In the genomic region with DNA sequence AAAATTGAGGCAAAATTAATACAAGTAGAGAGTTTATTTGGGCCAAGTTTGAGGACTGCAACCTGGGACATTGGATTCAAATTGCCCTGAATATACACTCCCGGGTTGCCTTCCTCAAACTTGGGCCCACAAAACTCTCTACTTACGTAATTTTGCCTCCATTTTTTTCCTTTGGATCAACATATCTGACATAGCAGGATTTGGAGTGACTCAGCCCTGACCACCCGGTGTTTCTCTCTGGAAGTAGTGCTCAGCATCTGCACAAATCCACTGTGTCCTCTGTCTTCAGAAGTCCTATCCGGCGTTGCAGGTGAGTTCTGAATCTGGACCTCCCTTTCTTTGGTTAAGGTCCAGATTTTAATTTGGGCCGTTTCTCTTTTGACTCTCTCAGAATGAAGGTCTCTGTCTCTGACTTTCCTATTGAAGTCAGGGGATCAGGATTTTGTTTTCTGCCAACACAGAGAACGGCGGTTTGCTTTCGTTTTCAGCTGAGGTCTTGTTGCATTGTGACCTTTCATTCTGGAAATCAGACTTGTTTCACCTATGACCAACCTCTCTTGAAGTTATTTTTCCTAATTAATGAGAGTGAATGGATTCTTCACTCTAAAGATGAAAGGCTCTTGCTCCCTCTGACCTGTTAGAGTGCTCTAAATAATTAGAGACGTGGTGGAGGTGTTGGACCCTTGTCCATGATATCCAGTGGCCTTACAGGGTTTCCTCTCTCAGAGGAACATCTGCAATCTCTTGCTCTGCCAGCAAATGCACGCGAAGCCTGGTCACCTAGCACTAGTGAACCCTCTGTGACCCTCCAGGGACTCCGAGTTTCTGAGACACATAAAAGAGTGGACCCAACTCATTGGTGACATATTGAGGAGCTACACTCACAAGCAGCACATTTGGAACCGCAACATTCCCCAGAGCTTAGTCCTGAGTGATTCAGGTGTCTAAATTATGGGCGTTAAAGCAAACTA, we compare ENCODE assay signal across 1 cellular context.
A peak's percentile ranks its signal among the peaks of the same experiment; 100 is the strongest.
TF ChIP-seq lines count a peak whose summit lies in the region.

No MANE protein-coding gene starts in this region.

TF ChIP-seq in HepG2, 621 proteins besides CTCF, POLR2A, EP300 and RAD21 (continued from another document):
- TF ChIP-seq, protein P1, sequence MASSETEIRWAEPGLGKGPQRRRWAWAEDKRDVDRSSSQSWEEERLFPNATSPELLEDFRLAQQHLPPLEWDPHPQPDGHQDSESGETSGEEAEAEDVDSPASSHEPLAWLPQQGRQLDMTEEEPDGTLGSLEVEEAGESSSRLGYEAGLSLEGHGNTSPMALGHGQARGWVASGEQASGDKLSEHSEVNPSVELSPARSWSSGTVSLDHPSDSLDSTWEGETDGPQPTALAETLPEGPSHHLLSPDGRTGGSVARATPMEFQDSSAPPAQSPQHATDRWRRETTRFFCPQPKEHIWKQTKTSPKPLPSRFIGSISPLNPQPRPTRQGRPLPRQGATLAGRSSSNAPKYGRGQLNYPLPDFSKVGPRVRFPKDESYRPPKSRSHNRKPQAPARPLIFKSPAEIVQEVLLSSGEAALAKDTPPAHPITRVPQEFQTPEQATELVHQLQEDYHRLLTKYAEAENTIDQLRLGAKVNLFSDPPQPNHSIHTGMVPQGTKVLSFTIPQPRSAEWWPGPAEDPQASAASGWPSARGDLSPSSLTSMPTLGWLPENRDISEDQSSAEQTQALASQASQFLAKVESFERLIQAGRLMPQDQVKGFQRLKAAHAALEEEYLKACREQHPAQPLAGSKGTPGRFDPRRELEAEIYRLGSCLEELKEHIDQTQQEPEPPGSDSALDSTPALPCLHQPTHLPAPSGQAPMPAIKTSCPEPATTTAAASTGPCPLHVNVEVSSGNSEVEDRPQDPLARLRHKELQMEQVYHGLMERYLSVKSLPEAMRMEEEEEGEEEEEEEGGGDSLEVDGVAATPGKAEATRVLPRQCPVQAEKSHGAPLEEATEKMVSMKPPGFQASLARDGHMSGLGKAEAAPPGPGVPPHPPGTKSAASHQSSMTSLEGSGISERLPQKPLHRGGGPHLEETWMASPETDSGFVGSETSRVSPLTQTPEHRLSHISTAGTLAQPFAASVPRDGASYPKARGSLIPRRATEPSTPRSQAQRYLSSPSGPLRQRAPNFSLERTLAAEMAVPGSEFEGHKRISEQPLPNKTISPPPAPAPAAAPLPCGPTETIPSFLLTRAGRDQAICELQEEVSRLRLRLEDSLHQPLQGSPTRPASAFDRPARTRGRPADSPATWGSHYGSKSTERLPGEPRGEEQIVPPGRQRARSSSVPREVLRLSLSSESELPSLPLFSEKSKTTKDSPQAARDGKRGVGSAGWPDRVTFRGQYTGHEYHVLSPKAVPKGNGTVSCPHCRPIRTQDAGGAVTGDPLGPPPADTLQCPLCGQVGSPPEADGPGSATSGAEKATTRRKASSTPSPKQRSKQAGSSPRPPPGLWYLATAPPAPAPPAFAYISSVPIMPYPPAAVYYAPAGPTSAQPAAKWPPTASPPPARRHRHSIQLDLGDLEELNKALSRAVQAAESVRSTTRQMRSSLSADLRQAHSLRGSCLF (CRISPR knock-in tag; IDR thresholded peaks at IDR 0.05; ENCODE audit: borderline replicate concordance) = no peak
- TF ChIP-seq MEIS1 (CRISPR knock-in tag; IDR thresholded peaks at IDR 0.05; ENCODE audit: borderline replicate concordance) (0 out of 2 replicates have a peak, but pooled peaks have one; percentile 55), ZNF33B (CRISPR knock-in tag; IDR thresholded peaks at IDR 0.05) (no peak), MAFF (IDR thresholded peaks at IDR 0.05; ENCODE audit: low read depth, low read length) (peak; percentile 37; the same call in 1 of the 2 replicates), ZBTB38 (CRISPR knock-in tag; IDR thresholded peaks at IDR 0.05) (no peak; the same call in 1 of the 2 replicates), MAFG (CRISPR knock-in tag; IDR thresholded peaks at IDR 0.05) (0 out of 2 replicates have a peak, but pooled peaks have one; percentile 32), TGIF2 (CRISPR knock-in tag; IDR thresholded peaks at IDR 0.05) (peak; percentile 36; the same call in 1 of the 2 replicates), MYC (CRISPR knock-in tag; IDR thresholded peaks at IDR 0.05; ENCODE audit: borderline replicate concordance) (no peak), ZNF501 (CRISPR knock-in tag; IDR thresholded peaks at IDR 0.05) (peak; percentile 51; the same call in 1 of the 2 replicates), ZNF629 (CRISPR knock-in tag; conservative IDR thresholded peaks at IDR 0.05) (no peak), ZSCAN9 (CRISPR knock-in tag; IDR thresholded peaks at IDR 0.05; ENCODE audit: borderline replicate concordance) (0 out of 2 replicates have a peak, but pooled peaks have one; percentile 14), ZNF260 (CRISPR knock-in tag; IDR thresholded peaks at IDR 0.05; ENCODE audit: borderline replicate concordance, low read depth) (no peak), ZFX (CRISPR knock-in tag; IDR thresholded peaks at IDR 0.05; ENCODE audit: low read depth) (0 out of 2 replicates have a peak, but pooled peaks have one; percentile 24), PAX8 (CRISPR knock-in tag; IDR thresholded peaks at IDR 0.05; ENCODE audit: borderline replicate concordance) (no peak), GATA4 (IDR thresholded peaks at IDR 0.05; ENCODE audit: borderline replicate concordance, low read depth) (no peak), SOX6 (IDR thresholded peaks at IDR 0.05) (no peak), SOX6 (CRISPR knock-in tag; IDR thresholded peaks at IDR 0.05) (no peak)
- TF ChIP-seq, protein P2, sequence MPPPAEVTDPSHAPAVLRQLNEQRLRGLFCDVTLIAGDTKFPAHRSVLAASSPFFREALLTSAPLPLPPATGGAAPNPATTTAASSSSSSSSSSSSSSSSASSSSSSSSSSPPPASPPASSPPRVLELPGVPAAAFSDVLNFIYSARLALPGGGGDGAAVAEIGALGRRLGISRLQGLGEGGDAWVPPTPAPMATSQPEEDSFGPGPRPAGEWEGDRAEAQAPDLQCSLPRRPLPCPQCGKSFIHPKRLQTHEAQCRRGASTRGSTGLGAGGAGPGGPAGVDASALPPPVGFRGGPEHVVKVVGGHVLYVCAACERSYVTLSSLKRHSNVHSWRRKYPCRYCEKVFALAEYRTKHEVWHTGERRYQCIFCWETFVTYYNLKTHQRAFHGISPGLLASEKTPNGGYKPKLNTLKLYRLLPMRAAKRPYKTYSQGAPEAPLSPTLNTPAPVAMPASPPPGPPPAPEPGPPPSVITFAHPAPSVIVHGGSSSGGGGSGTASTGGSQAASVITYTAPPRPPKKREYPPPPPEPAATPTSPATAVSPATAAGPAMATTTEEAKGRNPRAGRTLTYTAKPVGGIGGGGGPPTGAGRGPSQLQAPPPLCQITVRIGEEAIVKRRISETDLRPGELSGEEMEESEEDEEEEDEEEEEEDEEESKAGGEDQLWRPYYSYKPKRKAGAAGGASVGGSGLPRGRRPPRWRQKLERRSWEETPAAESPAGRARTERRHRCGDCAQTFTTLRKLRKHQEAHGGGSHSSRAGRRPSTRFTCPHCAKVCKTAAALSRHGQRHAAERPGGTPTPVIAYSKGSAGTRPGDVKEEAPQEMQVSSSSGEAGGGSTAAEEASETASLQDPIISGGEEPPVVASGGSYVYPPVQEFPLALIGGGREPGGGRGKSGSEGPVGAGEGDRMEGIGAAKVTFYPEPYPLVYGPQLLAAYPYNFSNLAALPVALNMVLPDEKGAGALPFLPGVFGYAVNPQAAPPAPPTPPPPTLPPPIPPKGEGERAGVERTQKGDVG (CRISPR knock-in tag; IDR thresholded peaks at IDR 0.05; ENCODE audit: borderline replicate concordance) = 0 out of 2 replicates have a peak, but pooled peaks have one; percentile 29
- TF ChIP-seq, protein P3, sequence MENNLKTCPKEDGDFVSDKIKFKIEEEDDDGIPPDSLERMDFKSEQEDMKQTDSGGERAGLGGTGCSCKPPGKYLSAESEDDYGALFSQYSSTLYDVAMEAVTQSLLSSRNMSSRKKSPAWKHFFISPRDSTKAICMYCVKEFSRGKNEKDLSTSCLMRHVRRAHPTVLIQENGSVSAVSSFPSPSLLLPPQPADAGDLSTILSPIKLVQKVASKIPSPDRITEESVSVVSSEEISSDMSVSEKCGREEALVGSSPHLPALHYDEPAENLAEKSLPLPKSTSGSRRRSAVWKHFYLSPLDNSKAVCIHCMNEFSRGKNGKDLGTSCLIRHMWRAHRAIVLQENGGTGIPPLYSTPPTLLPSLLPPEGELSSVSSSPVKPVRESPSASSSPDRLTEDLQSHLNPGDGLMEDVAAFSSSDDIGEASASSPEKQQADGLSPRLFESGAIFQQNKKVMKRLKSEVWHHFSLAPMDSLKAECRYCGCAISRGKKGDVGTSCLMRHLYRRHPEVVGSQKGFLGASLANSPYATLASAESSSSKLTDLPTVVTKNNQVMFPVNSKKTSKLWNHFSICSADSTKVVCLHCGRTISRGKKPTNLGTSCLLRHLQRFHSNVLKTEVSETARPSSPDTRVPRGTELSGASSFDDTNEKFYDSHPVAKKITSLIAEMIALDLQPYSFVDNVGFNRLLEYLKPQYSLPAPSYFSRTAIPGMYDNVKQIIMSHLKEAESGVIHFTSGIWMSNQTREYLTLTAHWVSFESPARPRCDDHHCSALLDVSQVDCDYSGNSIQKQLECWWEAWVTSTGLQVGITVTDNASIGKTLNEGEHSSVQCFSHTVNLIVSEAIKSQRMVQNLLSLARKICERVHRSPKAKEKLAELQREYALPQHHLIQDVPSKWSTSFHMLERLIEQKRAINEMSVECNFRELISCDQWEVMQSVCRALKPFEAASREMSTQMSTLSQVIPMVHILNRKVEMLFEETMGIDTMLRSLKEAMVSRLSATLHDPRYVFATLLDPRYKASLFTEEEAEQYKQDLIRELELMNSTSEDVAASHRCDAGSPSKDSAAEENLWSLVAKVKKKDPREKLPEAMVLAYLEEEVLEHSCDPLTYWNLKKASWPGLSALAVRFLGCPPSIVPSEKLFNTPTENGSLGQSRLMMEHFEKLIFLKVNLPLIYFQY (CRISPR knock-in tag; IDR thresholded peaks at IDR 0.05; ENCODE audit: borderline replicate concordance) = 0 out of 2 replicates have a peak, but pooled peaks have one; percentile 12
